ENCODE assay signal across 14 cellular contexts in genomic region chr7:149845257-149845980, GRCh38.
"Had no signal": no experiment of that assay in that cellular context is flagged by ENCODE, and none has a peak within 500 bp of the region (broad histone marks: within the 10 kb centered on the region; RNA-seq: fewer than 3 reads in every experiment).

No MANE protein-coding gene starts in this region.

- H3K27me3 ChIP-seq: stomach had no signal

- ATAC-seq: activated CD8-positive, alpha-beta memory T cell treated with anti-CD3 and anti-CD28 coated beads, Interleukin-2, amount 10 ng/mL, durations not matched to agents 7 days and 5 days; effector memory CD8-positive, alpha-beta T cell; mucosa of descending colon; natural killer cell treated with Interleukin-12 subunit alpha and Interleukin-12 subunit beta and Interleukin-15 and Interleukin-18, amount 100 ng/mL, for 72 hours; psoas muscle had no signal

- H3K4me1 ChIP-seq: stomach had no signal

- H3K27ac ChIP-seq: psoas muscle, stomach, thoracic aorta had no signal

- H3K27me3 Mint-ChIP-seq: activated CD8-positive, alpha-beta memory T cell treated with anti-CD3 and anti-CD28 coated beads, Interleukin-2, amount 10 ng/mL, durations not matched to agents 7 days and 5 days; activated T-cell treated with anti-CD3 and anti-CD28 coated beads, Interleukin-2, amount 50 U/mL, for 24 hours; effector memory CD8-positive, alpha-beta T cell; natural killer cell treated with Interleukin-12 subunit alpha and Interleukin-12 subunit beta and Interleukin-15 and Interleukin-18, amount 100 ng/mL, for 72 hours had no signal

- H3K27ac Mint-ChIP-seq: activated CD8-positive, alpha-beta memory T cell treated with anti-CD3 and anti-CD28 coated beads, Interleukin-2, amount 10 ng/mL, durations not matched to agents 7 days and 5 days; activated T-cell treated with anti-CD3 and anti-CD28 coated beads, Interleukin-2, amount 50 U/mL, for 24 hours; effector memory CD8-positive, alpha-beta T cell; natural killer cell treated with Interleukin-12 subunit alpha and Interleukin-12 subunit beta and Interleukin-15 and Interleukin-18, amount 100 ng/mL, for 72 hours had no signal

- DNase-seq: activated CD4-positive, alpha-beta T cell treated with anti-CD3 and anti-CD28 coated beads, Interleukin-2, amount 50 U/mL, for 48 hours; activated CD4-positive, CD25-positive, alpha-beta regulatory T cell treated with anti-CD3 and anti-CD28 coated beads, Interleukin-2, amount 50 U/mL, for 72 hours; activated CD8-positive, alpha-beta memory T cell treated with anti-CD3 and anti-CD28 coated beads, Interleukin-2, amount 10 ng/mL, durations not matched to agents 7 days and 5 days; activated effector memory CD4-positive, alpha-beta T cell treated with Interleukin-2 at 50 U/mL for 16 hours; activated T-cell treated with anti-CD3 and anti-CD28 coated beads, Interleukin-2, amount 50 U/mL, for 24 hours; effector memory CD8-positive, alpha-beta T cell; foreskin fibroblast; left cardiac atrium; stimulated activated CD4-positive, alpha-beta T cell treated with anti-CD3 and anti-CD28 coated beads, Interleukin-4, amount 100 ng/mL, for 4 hours; stomach had no signal

- H3K4me3 Mint-ChIP-seq: activated CD8-positive, alpha-beta memory T cell treated with anti-CD3 and anti-CD28 coated beads, Interleukin-2, amount 10 ng/mL, durations not matched to agents 7 days and 5 days; activated T-cell treated with anti-CD3 and anti-CD28 coated beads, Interleukin-2, amount 50 U/mL, for 24 hours; effector memory CD8-positive, alpha-beta T cell; natural killer cell treated with Interleukin-12 subunit alpha and Interleukin-12 subunit beta and Interleukin-15 and Interleukin-18, amount 100 ng/mL, for 72 hours had no signal

- H3K9me3 ChIP-seq: mucosa of descending colon, psoas muscle, stomach, thoracic aorta had no signal

- H3K9me3 Mint-ChIP-seq: activated T-cell treated with anti-CD3 and anti-CD28 coated beads, Interleukin-2, amount 50 U/mL, for 24 hours; effector memory CD8-positive, alpha-beta T cell; natural killer cell treated with Interleukin-12 subunit alpha and Interleukin-12 subunit beta and Interleukin-15 and Interleukin-18, amount 100 ng/mL, for 72 hours had no signal

- H3K4me3 ChIP-seq: mucosa of descending colon, psoas muscle, stomach, thoracic aorta had no signal
